16 cellular contexts compared by ENCODE assay signal in the genomic region with DNA sequence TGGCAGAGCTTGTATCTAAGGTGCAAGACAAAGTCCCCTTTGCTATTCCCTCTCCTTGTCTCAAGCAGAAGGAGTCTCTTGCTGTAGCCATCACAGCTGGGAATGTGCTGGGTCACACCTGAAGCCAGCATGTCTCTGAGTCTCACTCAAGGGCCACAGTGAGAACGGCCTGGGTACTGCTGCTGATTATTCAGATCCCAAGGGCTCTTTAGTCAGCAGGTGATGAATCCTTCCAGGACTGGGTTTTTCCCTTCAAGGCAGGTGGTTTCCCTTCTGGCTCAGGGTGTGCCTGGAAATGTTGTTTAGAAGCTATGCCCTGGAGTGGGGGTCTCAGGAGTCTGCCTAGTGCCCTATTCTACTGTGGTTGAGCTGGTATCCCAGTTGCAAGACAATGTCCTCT.
"Had no signal": no experiment of that assay in that cellular context is flagged by ENCODE, and none has a peak within 500 bp of the region (broad histone marks: within the 10 kb centered on the region; RNA-seq: fewer than 3 reads in every experiment).

No MANE protein-coding gene starts in this region.

- H3K27ac Mint-ChIP-seq: activated naive CD4-positive, alpha-beta T cell treated with anti-CD3 and anti-CD28 coated beads, Interleukin-2, amount 50 U/mL, for 24 hours; natural killer cell had no signal

- H3K9me3 ChIP-seq: prostate gland had no signal

- ATAC-seq: left ventricle myocardium superior, natural killer cell had no signal

- H3K36me3 ChIP-seq: prostate gland had no signal

- H3K27ac ChIP-seq: coronary artery, prostate gland had no signal

- DNase-seq: activated CD4-positive, alpha-beta T cell treated with anti-CD3 and anti-CD28 coated beads for 1 hour; activated effector memory CD4-positive, alpha-beta T cell treated with anti-CD3 and anti-CD28 coated beads, Interleukin-2, amount 50 U/mL, for 16 hours; activated T-cell treated with anti-CD3 and anti-CD28 coated beads, Interleukin-2, amount 50 U/mL, for 48 hours; cerebellar nuclear complex; erythroblast; midbrain; natural killer cell; stimulated activated CD4-positive, alpha-beta T cell treated with anti-CD3 and anti-CD28 coated beads, Interleukin-4, amount 100 ng/mL, for 24 hours; stimulated activated naive CD4-positive, alpha-beta T cell treated with Interleukin-2 at 50 U/mL for 16 hours; T-helper 1 cell had no signal

- H3K4me1 Mint-ChIP-seq: natural killer cell had no signal

- H3K4me3 ChIP-seq: coronary artery, prostate gland had no signal

- FAIRE-seq: astrocyte, TTC549 had no signal

- H3K4me3 Mint-ChIP-seq: activated naive CD4-positive, alpha-beta T cell treated with anti-CD3 and anti-CD28 coated beads, Interleukin-2, amount 50 U/mL, for 24 hours; natural killer cell had no signal

- H3K27me3 Mint-ChIP-seq: activated naive CD4-positive, alpha-beta T cell treated with anti-CD3 and anti-CD28 coated beads, Interleukin-2, amount 50 U/mL, for 24 hours had no signal
